Comparison of ENCODE assay signal across 1 cellular context in the genomic region with DNA sequence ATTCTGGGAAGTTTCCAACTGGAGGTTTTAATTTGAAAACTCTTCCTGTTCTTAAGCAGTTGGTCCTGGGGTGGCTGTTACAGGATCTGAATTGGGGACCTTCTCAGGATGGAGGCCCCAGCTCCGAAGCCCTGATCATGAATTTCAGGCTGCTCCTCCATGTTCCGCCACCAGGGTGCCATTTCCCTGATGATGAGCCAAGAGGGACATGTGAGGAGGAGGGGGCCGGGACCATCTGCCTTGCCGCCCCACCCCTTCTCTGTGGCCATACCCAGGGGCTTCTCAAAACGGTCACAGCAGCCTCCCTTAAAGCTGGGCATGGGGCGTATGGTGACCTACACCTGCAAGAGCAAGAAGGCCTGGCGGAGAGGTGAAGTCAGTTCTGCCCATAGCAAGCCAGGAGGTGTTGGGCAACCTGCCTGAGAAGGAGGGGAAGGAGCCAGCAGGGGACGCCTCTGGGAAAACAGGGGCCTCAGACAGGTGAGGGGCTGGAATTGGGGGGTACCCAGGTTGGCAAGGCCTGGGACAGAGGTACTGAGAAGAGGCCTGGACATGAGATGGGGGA.
TF ChIP-seq lines count a peak whose summit lies in the region.

No MANE protein-coding gene starts in this region.

TF ChIP-seq in H1, 55 proteins besides CTCF, POLR2A, EP300 and RAD21:
- TF ChIP-seq TCF12 (IDR thresholded peaks at IDR 0.05; ENCODE audit: low read depth, low read length): no peak
- TF ChIP-seq, protein P1, sequence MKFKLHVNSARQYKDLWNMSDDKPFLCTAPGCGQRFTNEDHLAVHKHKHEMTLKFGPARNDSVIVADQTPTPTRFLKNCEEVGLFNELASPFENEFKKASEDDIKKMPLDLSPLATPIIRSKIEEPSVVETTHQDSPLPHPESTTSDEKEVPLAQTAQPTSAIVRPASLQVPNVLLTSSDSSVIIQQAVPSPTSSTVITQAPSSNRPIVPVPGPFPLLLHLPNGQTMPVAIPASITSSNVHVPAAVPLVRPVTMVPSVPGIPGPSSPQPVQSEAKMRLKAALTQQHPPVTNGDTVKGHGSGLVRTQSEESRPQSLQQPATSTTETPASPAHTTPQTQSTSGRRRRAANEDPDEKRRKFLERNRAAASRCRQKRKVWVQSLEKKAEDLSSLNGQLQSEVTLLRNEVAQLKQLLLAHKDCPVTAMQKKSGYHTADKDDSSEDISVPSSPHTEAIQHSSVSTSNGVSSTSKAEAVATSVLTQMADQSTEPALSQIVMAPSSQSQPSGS (IDR thresholded peaks at IDR 0.05; ENCODE audit: low read length): no peak
- TF ChIP-seq BCL11A (IDR thresholded peaks at IDR 0.05; ENCODE audit: low read depth in 2 of 2, low read length in 2 of 2): no peak
- TF ChIP-seq RNF2 (IDR thresholded peaks at IDR 0.05; ENCODE audit: borderline replicate concordance, low read depth, low read length, missing control alignments, poor library complexity, severe bottlenecking): no peak
- TF ChIP-seq SIN3A (conservative IDR thresholded peaks at IDR 0.05 in 1 of 2, IDR thresholded peaks at IDR 0.05 in 1 of 2; ENCODE audit: low read depth in 1 of 2, low read length in 2 of 2): no peak
- TF ChIP-seq MAFK (IDR thresholded peaks at IDR 0.05; ENCODE audit: low read depth, low read length): no peak
- no peak for TF ChIP-seq SRF (IDR thresholded peaks at IDR 0.05; ENCODE audit: low read depth, low read length)
- no peak for TF ChIP-seq EZH2 (IDR thresholded peaks at IDR 0.05; ENCODE audit: low read depth, low read length, severe bottlenecking)
